In the genomic region with DNA sequence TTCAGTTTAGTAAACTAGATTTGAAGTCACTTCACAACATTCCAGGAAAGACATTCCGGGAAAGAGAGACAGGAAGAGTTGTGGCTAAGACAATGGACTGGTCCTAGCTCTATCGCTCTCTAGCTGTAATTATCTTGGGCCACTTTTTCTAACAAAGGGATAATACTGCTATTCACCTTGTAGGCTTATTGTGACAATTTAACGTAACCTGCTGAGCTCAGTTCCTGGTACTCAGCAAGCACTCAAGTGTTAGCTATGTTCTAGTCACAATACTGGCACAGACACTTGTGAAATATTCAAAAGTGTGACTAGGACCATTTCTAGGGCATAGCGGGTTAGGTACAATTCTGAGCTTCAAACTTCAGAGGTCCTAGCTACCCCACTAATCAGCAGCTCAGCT, we compare ENCODE assay signal across 18 cellular contexts.
"Had no signal": no experiment of that assay in that cellular context is flagged by ENCODE, and none has a peak within 500 bp of the region (broad histone marks: within the 10 kb centered on the region; RNA-seq: fewer than 3 reads in every experiment).

No MANE protein-coding gene starts in this region.

- H3K36me3 Mint-ChIP-seq: activated naive CD4-positive, alpha-beta T cell treated with anti-CD3 and anti-CD28 coated beads, Interleukin-2, amount 50 U/mL, for 72 hours had no signal

- H3K4me1 Mint-ChIP-seq: activated CD8-positive, alpha-beta memory T cell treated with anti-CD3 and anti-CD28 coated beads, Interleukin-2, amount 10 ng/mL, durations not matched to agents 7 days and 5 days; brain; central memory CD8-positive, alpha-beta T cell; nephron had no signal

- H3K9me3 Mint-ChIP-seq: activated naive CD4-positive, alpha-beta T cell treated with anti-CD3 and anti-CD28 coated beads, Interleukin-2, amount 50 U/mL, for 72 hours; activated T-cell treated with anti-CD3 and anti-CD28 coated beads, Interleukin-2, amount 50 U/mL, for 24 hours; brain; central memory CD8-positive, alpha-beta T cell; effector memory CD8-positive, alpha-beta T cell; nephron; stimulated activated naive CD8-positive, alpha-beta T cell treated with anti-CD3 and anti-CD28 coated beads, Interleukin-15, Interleukin-2, amounts not matched to agents 100 ng/mL and 50 ng/mL, for 24 hours had no signal

- H3K4me1 ChIP-seq: sigmoid colon, testis had no signal

- DNase-seq: activated CD4-positive, alpha-beta T cell treated with anti-CD3 and anti-CD28 coated beads for 1 hour; activated CD4-positive, alpha-beta T cell treated with anti-CD3 and anti-CD28 coated beads, Interleukin-2, amount 50 U/mL, for 48 hours; activated CD8-positive, alpha-beta memory T cell treated with anti-CD3 and anti-CD28 coated beads, Interleukin-2, amount 10 ng/mL, durations not matched to agents 7 days and 5 days; activated effector memory CD4-positive, alpha-beta T cell treated with Interleukin-2 at 50 U/mL for 16 hours; activated T-cell treated with anti-CD3 and anti-CD28 coated beads, Interleukin-2, amount 50 U/mL, for 24 hours; amygdala; effector memory CD8-positive, alpha-beta T cell; erythroblast; left cardiac atrium; mammary epithelial cell; sigmoid colon; T-helper 9 cell; testis had no signal

- H3K9me3 ChIP-seq: sigmoid colon, testis had no signal

- ATAC-seq: activated CD8-positive, alpha-beta memory T cell treated with anti-CD3 and anti-CD28 coated beads, Interleukin-2, amount 10 ng/mL, durations not matched to agents 7 days and 5 days; left cardiac atrium had no signal

- H3K27me3 ChIP-seq: sigmoid colon, testis had no signal

- H3K27ac Mint-ChIP-seq: activated CD8-positive, alpha-beta memory T cell treated with anti-CD3 and anti-CD28 coated beads, Interleukin-2, amount 10 ng/mL, durations not matched to agents 7 days and 5 days; activated naive CD4-positive, alpha-beta T cell treated with anti-CD3 and anti-CD28 coated beads, Interleukin-2, amount 50 U/mL, for 72 hours; activated T-cell treated with anti-CD3 and anti-CD28 coated beads, Interleukin-2, amount 50 U/mL, for 24 hours; brain; nephron; stimulated activated naive CD8-positive, alpha-beta T cell treated with anti-CD3 and anti-CD28 coated beads, Interleukin-15, Interleukin-2, amounts not matched to agents 100 ng/mL and 50 ng/mL, for 24 hours had no signal

- H3K27ac ChIP-seq: sigmoid colon, testis had no signal

- H3K27me3 Mint-ChIP-seq: activated T-cell treated with anti-CD3 and anti-CD28 coated beads, Interleukin-2, amount 50 U/mL, for 24 hours; brain; central memory CD8-positive, alpha-beta T cell; stimulated activated naive CD8-positive, alpha-beta T cell treated with anti-CD3 and anti-CD28 coated beads, Interleukin-15, Interleukin-2, amounts not matched to agents 100 ng/mL and 50 ng/mL, for 24 hours had no signal

- H3K4me3 Mint-ChIP-seq: activated CD8-positive, alpha-beta memory T cell treated with anti-CD3 and anti-CD28 coated beads, Interleukin-2, amount 10 ng/mL, durations not matched to agents 7 days and 5 days; activated T-cell treated with anti-CD3 and anti-CD28 coated beads, Interleukin-2, amount 50 U/mL, for 24 hours; brain; central memory CD8-positive, alpha-beta T cell; effector memory CD8-positive, alpha-beta T cell; nephron; stimulated activated naive CD8-positive, alpha-beta T cell treated with anti-CD3 and anti-CD28 coated beads, Interleukin-15, Interleukin-2, amounts not matched to agents 100 ng/mL and 50 ng/mL, for 24 hours had no signal

- H3K4me3 ChIP-seq: sigmoid colon, testis had no signal
